ENCODE assay signal across 9 cellular contexts in genomic region chr11:64877390-64878222, GRCh38. TPM values are rescaled to one million over a fixed set of nuclear protein-coding genes. Genes with fewer than 3 reads are reported as not detected.
DNase-seq lines count a peak whose midpoint lies in the region; ATAC-seq and TF ChIP-seq lines count a peak whose summit lies in the region.
"Had no signal": no experiment of that assay in that cellular context is flagged by ENCODE, and none has a peak within 500 bp of the region (broad histone marks: within the 10 kb centered on the region; RNA-seq: fewer than 3 reads in every experiment).

No MANE protein-coding gene starts in this region.

- no peaks in the 10 kb centered on the region for H3K9me3 Mint-ChIP-seq in osteocyte (ENCODE audit: unreplicated experiment)

- peaks cover 11 to 35% (median 15%) of the 10 kb centered on the region in 11 experiments for H3K36me3 ChIP-seq in BLaER1 treated with 17β-estradiol and CSF1 and Interleukin-3, amounts not matched to agents 10 nM and 100 nM
- H3K36me3 ChIP-seq in esophagus squamous epithelium = peaks cover 0 to 23% (median 7%) of the 10 kb centered on the region in 3 donors

- DNase-seq in GM20000 (ENCODE audit: low spot score) (peak; percentile 70), esophagus squamous epithelium (lab: John Stamatoyannopoulos, UW) (no peak), osteocyte (ENCODE audit: extremely low spot score, unreplicated experiment) (no peak), NCI-H2196 (lab: John Stamatoyannopoulos, UW; ENCODE audit: unreplicated experiment) (no peak), AG08396 (ENCODE audit: low spot score) (no peak), NCI-H1105 treated with DMSO at 0.1 percent for 48 hours (lab: John Stamatoyannopoulos, UW) (no peak)

- peak overlapping the region; percentile 96 to 100 (median 98) for H3K4me2 ChIP-seq in BLaER1 treated with 17β-estradiol and CSF1 and Interleukin-3, amounts not matched to agents 10 nM and 100 nM

- peak overlapping the region; percentile 83 to 92 (median 86) for H3K9ac ChIP-seq in BLaER1 treated with 17β-estradiol and CSF1 and Interleukin-3, amounts not matched to agents 10 nM and 100 nM

- H3K4me1 ChIP-seq in BLaER1 treated with 17β-estradiol and CSF1 and Interleukin-3, amounts not matched to agents 10 nM and 100 nM = peaks cover 78 to 85% (median 81%) of the 10 kb centered on the region in 10 experiments
- H3K4me1 ChIP-seq in esophagus squamous epithelium = peaks cover 37 to 78% (median 57%) of the 10 kb centered on the region in 3 donors

- ATAC-seq in SK-N-SH treated with all-trans-retinoic acid at 6 μM for 48 hours = peak; percentile 23

- no peaks in the 10 kb centered on the region for H3K27me3 Mint-ChIP-seq in osteocyte (ENCODE audit: unreplicated experiment)

- H3K4me3 ChIP-seq in BLaER1 treated with 17β-estradiol and CSF1 and Interleukin-3, amounts not matched to agents 10 nM and 100 nM = peak overlapping the region; percentile 74 to 98 (median 90)
- peak overlapping the region; percentile 79 to 96 (median 82) for H3K4me3 ChIP-seq in esophagus squamous epithelium

- H3K27ac Mint-ChIP-seq in osteocyte (ENCODE audit: unreplicated experiment) = peak overlapping the region; percentile 87

- no peaks in the 10 kb centered on the region for H3K9me3 ChIP-seq in BLaER1 treated with 17β-estradiol and CSF1 and Interleukin-3, amounts not matched to agents 10 nM and 100 nM (replicated peaks in 1 of 11)
- no peaks in the 10 kb centered on the region for H3K9me3 ChIP-seq in esophagus squamous epithelium

- 0 to 2% methylated on average over 5 to 8 of the region's 41 CpGs for WGBS in esophagus squamous epithelium, 2 donors

- H3K27me3 ChIP-seq in BLaER1 treated with 17β-estradiol and CSF1 and Interleukin-3, amounts not matched to agents 10 nM and 100 nM = no peaks in the 10 kb centered on the region
- no peaks in the 10 kb centered on the region for H3K27me3 ChIP-seq in esophagus squamous epithelium

- no peak for TF ChIP-seq CTCF in GM20000 (IDR thresholded peaks at IDR 0.05; ENCODE audit: extremely low read depth, missing control alignments)
- no peak for TF ChIP-seq CTCF in esophagus squamous epithelium (IDR thresholded peaks at IDR 0.05)
- no peak for TF ChIP-seq CTCF in osteocyte (IDR thresholded peaks at IDR 0.05)

- H3K4me1 Mint-ChIP-seq in osteocyte (ENCODE audit: unreplicated experiment) = peaks cover 46% of the 10 kb centered on the region

- H3K4me3 Mint-ChIP-seq in osteocyte (ENCODE audit: unreplicated experiment) = peak overlapping the region; percentile 92

- H3K36me3 Mint-ChIP-seq in osteocyte (ENCODE audit: unreplicated experiment) = peaks cover 3% of the 10 kb centered on the region

- peak in 1 of 4 donors; percentile 10 for TF ChIP-seq POLR2A in esophagus squamous epithelium (IDR thresholded peaks at IDR 0.05)

- H4K20me1 ChIP-seq in BLaER1 treated with 17β-estradiol and CSF1 and Interleukin-3, amounts not matched to agents 10 nM and 100 nM = peaks cover 50 to 57% (median 53%) of the 10 kb centered on the region in 11 experiments

- intact Hi-C loops in esophagus squamous epithelium (cut with DNase I) = no loop called here

- H3K27ac ChIP-seq in BLaER1 treated with 17β-estradiol and CSF1 and Interleukin-3, amounts not matched to agents 10 nM and 100 nM = peak overlapping the region; percentile 62 to 98 (median 77); a peak in 21 of 22 replicates
- peak overlapping the region; percentile 88 to 96 (median 90) for H3K27ac ChIP-seq in esophagus squamous epithelium

TF ChIP-seq in SK-N-SH treated with all-trans-retinoic acid at 6 μM for 48 hours, 23 proteins besides CTCF, POLR2A, EP300 and RAD21:
- TF ChIP-seq ISL1 (CRISPR knock-in tag; IDR thresholded peaks at IDR 0.05) (no peak), ZFP3 (CRISPR knock-in tag; IDR thresholded peaks at IDR 0.05) (peak; percentile 83)

RNA-seq across cellular contexts. Expression of gene EHD1, which starts 0.8 kb away (rescaled TPM):
- total RNA-seq in esophagus squamous epithelium (10 to 100 TPM; 29.5 to 44.0 (median 31.8) TPM), osteocyte (57.4 and 61.0 TPM in 2 replicates)

RNA-seq across cellular contexts. Expression of gene CDC42BPG, which starts 33.2 kb away (rescaled TPM):
- total RNA-seq in esophagus squamous epithelium (10 to 100 TPM; 16.4 to 48.5 (median 25.0) TPM), osteocyte (0.68 and 1.7 TPM in 2 replicates)

RNA-seq across cellular contexts. Expression of gene ATG2A, which starts 39.4 kb away (rescaled TPM):
- 10 to 100 TPM; 14.1 to 26.1 (median 19.6) TPM for total RNA-seq in esophagus squamous epithelium
- total RNA-seq in osteocyte = 23.6 and 28.7 TPM in 2 replicates

RNA-seq across cellular contexts. Expression of gene PPP2R5B, which starts 46.9 kb away (rescaled TPM):
- total RNA-seq in esophagus squamous epithelium (10 to 100 TPM in 1 of 4 donors, 1 to 10 TPM in 3; 7.7 to 10.5 (median 8.6) TPM), osteocyte (21.3 and 26.8 TPM in 2 replicates)

RNA-seq across cellular contexts. Expression of gene GPHA2, which starts 58.1 kb away (rescaled TPM):
- total RNA-seq in esophagus squamous epithelium (not detected), osteocyte (not detected in 2 replicates)
- total RNA-seq: LHCN-M2 had no signal
